23 cellular contexts compared by ENCODE assay signal in the genomic region with DNA sequence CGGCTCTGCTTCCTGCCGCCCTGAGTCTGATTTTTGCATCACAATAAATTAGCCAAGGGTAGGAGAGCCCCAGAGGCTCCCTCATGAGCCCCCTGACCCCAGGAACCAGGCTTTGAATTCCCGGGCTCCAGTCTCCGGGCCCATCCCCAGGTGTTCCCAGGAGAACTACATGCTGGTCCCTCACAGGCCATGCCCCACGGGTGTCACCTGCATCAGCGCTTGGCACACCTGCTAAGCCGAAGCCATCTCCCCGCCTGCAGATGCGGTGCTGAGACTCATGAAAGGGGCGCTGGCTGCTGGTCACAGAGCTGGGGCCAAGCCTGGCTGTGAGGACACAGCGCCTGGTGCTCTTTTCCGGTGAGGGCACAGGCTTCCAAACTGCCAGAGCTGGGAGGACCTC.
"Had no signal": no experiment of that assay in that cellular context is flagged by ENCODE, and none has a peak within 500 bp of the region (broad histone marks: within the 10 kb centered on the region; RNA-seq: fewer than 3 reads in every experiment).

No MANE protein-coding gene starts in this region.

- H3K27ac Mint-ChIP-seq: activated naive CD8-positive, alpha-beta T cell treated with anti-CD3 and anti-CD28 coated beads, Interleukin-2, amount 10 ng/mL, durations not matched to agents 7 days and 5 days; activated T-helper 17 cell treated with anti-CD3 and anti-CD28 coated beads, Interleukin-2, amount 50 U/mL, for 72 hours; immature natural killer cell; memory B cell; naive B cell; stimulated activated effector memory CD8-positive, alpha-beta T cell treated with anti-CD3 and anti-CD28 coated beads, Interleukin-12 subunit alpha, Interleukin-12 subunit beta, amount 100 ng/mL, for 72 hours; T-helper 1 cell treated with Interleukin-12 subunit alpha and Interleukin-12 subunit beta and Interleukin-4 antibody, amounts not matched to agents 30 μg/mL and 1 μg/mL, for 36 hours had no signal

- H3K27ac ChIP-seq: cardiac muscle cell, dorsolateral prefrontal cortex, gastrocnemius medialis, pancreas, right lobe of liver, stomach, upper lobe of left lung had no signal

- H3K27me3 ChIP-seq: pancreas, right lobe of liver, upper lobe of left lung had no signal

- ATAC-seq: activated T-helper 17 cell treated with anti-CD3 and anti-CD28 coated beads, Interleukin-2, amount 50 U/mL, for 72 hours; gastrocnemius medialis; mucosa of descending colon; pancreas; right lobe of liver; stimulated activated effector memory CD8-positive, alpha-beta T cell treated with anti-CD3 and anti-CD28 coated beads, Interleukin-12 subunit alpha, Interleukin-12 subunit beta, amount 100 ng/mL, for 72 hours had no signal

- DNase-seq: activated CD4-positive, alpha-beta T cell treated with anti-CD3 and anti-CD28 coated beads, Interleukin-2, amount 50 U/mL, for 1 hour; activated CD4-positive, CD25-positive, alpha-beta regulatory T cell treated with anti-CD3 and anti-CD28 coated beads, Interleukin-2, amount 50 U/mL, for 72 hours; activated naive CD4-positive, alpha-beta T cell; activated naive CD8-positive, alpha-beta T cell treated with anti-CD3 and anti-CD28 coated beads, Interleukin-2, amount 10 ng/mL, durations not matched to agents 7 days and 5 days; activated T-cell treated with anti-CD3 and anti-CD28 coated beads, Interleukin-2, amount 50 U/mL, for 1 hour; amygdala; gastrocnemius medialis; immature natural killer cell; mucosa of descending colon; naive B cell; small intestine; stimulated activated CD4-positive, alpha-beta T cell treated with anti-CD3 and anti-CD28 coated beads, Interleukin-4, amount 100 ng/mL, for 1 hour; stomach had no signal

- H3K9me3 ChIP-seq: gastrocnemius medialis, mucosa of descending colon, pancreas, right lobe of liver, stomach, upper lobe of left lung had no signal

- H3K36me3 Mint-ChIP-seq: activated naive CD8-positive, alpha-beta T cell treated with anti-CD3 and anti-CD28 coated beads, Interleukin-2, amount 10 ng/mL, durations not matched to agents 7 days and 5 days; immature natural killer cell; memory B cell; naive B cell; stimulated activated effector memory CD8-positive, alpha-beta T cell treated with anti-CD3 and anti-CD28 coated beads, Interleukin-12 subunit alpha, Interleukin-12 subunit beta, amount 100 ng/mL, for 72 hours had no signal

- H3K4me1 Mint-ChIP-seq: activated naive CD8-positive, alpha-beta T cell treated with anti-CD3 and anti-CD28 coated beads, Interleukin-2, amount 10 ng/mL, durations not matched to agents 7 days and 5 days; activated T-helper 17 cell treated with anti-CD3 and anti-CD28 coated beads, Interleukin-2, amount 50 U/mL, for 72 hours; immature natural killer cell; memory B cell; naive B cell; stimulated activated effector memory CD8-positive, alpha-beta T cell treated with anti-CD3 and anti-CD28 coated beads, Interleukin-12 subunit alpha, Interleukin-12 subunit beta, amount 100 ng/mL, for 72 hours had no signal

- H3K4me1 ChIP-seq: gastrocnemius medialis, pancreas, right lobe of liver, stomach, upper lobe of left lung had no signal

- H3K9me3 Mint-ChIP-seq: activated naive CD8-positive, alpha-beta T cell treated with anti-CD3 and anti-CD28 coated beads, Interleukin-2, amount 10 ng/mL, durations not matched to agents 7 days and 5 days; activated T-helper 17 cell treated with anti-CD3 and anti-CD28 coated beads, Interleukin-2, amount 50 U/mL, for 72 hours; immature natural killer cell; memory B cell; naive B cell; neural crest cell; stimulated activated effector memory CD8-positive, alpha-beta T cell treated with anti-CD3 and anti-CD28 coated beads, Interleukin-12 subunit alpha, Interleukin-12 subunit beta, amount 100 ng/mL, for 72 hours; T-helper 1 cell treated with Interleukin-12 subunit alpha and Interleukin-12 subunit beta and Interleukin-4 antibody, amounts not matched to agents 30 μg/mL and 1 μg/mL, for 36 hours had no signal

- H3K4me3 Mint-ChIP-seq: activated naive CD8-positive, alpha-beta T cell treated with anti-CD3 and anti-CD28 coated beads, Interleukin-2, amount 10 ng/mL, durations not matched to agents 7 days and 5 days; activated T-helper 17 cell treated with anti-CD3 and anti-CD28 coated beads, Interleukin-2, amount 50 U/mL, for 72 hours; immature natural killer cell; memory B cell; naive B cell; neural crest cell; stimulated activated effector memory CD8-positive, alpha-beta T cell treated with anti-CD3 and anti-CD28 coated beads, Interleukin-12 subunit alpha, Interleukin-12 subunit beta, amount 100 ng/mL, for 72 hours; T-helper 1 cell treated with Interleukin-12 subunit alpha and Interleukin-12 subunit beta and Interleukin-4 antibody, amounts not matched to agents 30 μg/mL and 1 μg/mL, for 36 hours had no signal

- H3K36me3 ChIP-seq: cardiac muscle cell, gastrocnemius medialis, pancreas, right lobe of liver, stomach, upper lobe of left lung had no signal

- H3K4me3 ChIP-seq: cardiac muscle cell, dorsolateral prefrontal cortex, gastrocnemius medialis, mucosa of descending colon, pancreas, right lobe of liver, stomach, upper lobe of left lung had no signal
